17 cellular contexts compared by ENCODE assay signal in the genomic region with DNA sequence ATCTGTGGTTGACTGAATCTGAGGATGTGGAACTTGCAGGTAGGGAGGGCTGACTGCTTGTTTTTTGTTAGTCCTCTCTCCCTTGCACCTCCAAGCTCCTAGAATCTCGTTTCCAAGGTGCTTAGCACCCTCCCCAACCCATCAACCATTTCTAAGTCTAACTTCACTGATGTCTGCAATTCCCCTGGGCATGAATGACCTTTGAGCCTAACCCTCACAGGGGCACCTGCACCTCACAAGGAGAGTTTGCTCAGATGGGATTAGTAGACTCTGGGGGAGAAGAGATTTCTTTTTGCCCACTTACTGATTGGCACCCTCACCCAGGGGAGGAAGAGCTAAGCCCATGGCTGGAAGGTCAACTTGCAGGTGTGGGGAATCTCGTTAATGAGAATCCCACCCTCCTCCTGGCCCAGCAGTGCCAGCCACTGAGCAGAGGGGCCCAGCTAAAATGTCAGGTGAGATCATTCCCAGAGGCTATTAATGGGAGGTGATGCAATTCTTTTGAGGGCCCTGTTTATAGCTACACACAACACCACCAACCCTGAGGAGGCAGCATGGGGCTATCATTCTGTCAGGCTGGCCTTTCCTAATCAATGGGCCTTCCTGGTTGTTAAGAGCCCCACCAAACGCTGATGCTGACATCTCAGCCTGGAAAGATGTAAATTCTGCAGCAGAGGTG.
DNase-seq lines count a peak whose midpoint lies in the region; ATAC-seq, FAIRE-seq and TF ChIP-seq lines count a peak whose summit lies in the region.
"Had no signal": no experiment of that assay in that cellular context is flagged by ENCODE, and none has a peak within 500 bp of the region (broad histone marks: within the 10 kb centered on the region; RNA-seq: fewer than 3 reads in every experiment).

No MANE protein-coding gene starts in this region.

- H3K4me1 ChIP-seq in HepG2 (ENCODE audit: insufficient read depth, low read length) (peaks cover 56% of the 10 kb centered on the region), vagina (peaks cover 21% of the 10 kb centered on the region)

- H3K36me3 ChIP-seq in HepG2 (replicated peaks in 1 of 2; ENCODE audit: control insufficient read depth in 1 of 2, insufficient read depth in 2 of 2, low read length in 2 of 2) (no peaks in the 10 kb centered on the region), vagina (no peaks in the 10 kb centered on the region)

- TF ChIP-seq EP300 in HepG2 (IDR thresholded peaks at IDR 0.05; ENCODE audit: low read depth in 2 of 2, low read length in 2 of 2) (no peak), HepG2 (CRISPR knock-in tag; IDR thresholded peaks at IDR 0.05; ENCODE audit: borderline replicate concordance) (no peak)

- no peak for TF ChIP-seq RAD21 in HepG2 (CRISPR knock-in tag; IDR thresholded peaks at IDR 0.05)

- ATAC-seq in Right ventricle myocardium inferior = peak; percentile 77
- peak; percentile 40; the same call in 2 of the 3 replicates for ATAC-seq in HepG2
- ATAC-seq: PC-3; stimulated activated naive CD8-positive, alpha-beta T cell treated with anti-CD3 and anti-CD28 coated beads, Interleukin-15, Interleukin-2, amounts not matched to agents 100 U/mL and 50 U/mL, for 24 hours; T-helper 17 cell had no signal

- BruUV-seq in HepG2 (replicated peaks; lab: Mats Ljungman, UMichigan) = no TSS peak

- in situ Hi-C loops in HepG2 (cut with HindIII; ENCODE audit: extremely low pct_ligation_motif_present, low pct_unique_long_range_greater_than_20kb) = no loop called here

- H3K9ac ChIP-seq in HepG2 (ENCODE audit: insufficient read depth, low read depth, low read length) = no peak overlapping the region

- H3K4me3 ChIP-seq in HepG2 (replicated peaks in 1 of 3; ENCODE audit: insufficient read depth in 1 of 3, low read depth in 2 of 3, low read length in 3 of 3) = no peak overlapping the region
- no peak overlapping the region for H3K4me3 ChIP-seq in vagina
- H3K4me3 ChIP-seq: mucosa of descending colon had no signal

- no peaks in the 10 kb centered on the region for H3K79me2 ChIP-seq in HepG2 (ENCODE audit: insufficient read depth, low read length)

- FAIRE-seq in HepG2 (lab: Jason Lieb, UNC) = no peak
- FAIRE-seq: GM18507 had no signal

- TF ChIP-seq CTCF in HepG2 (CRISPR knock-in tag; IDR thresholded peaks at IDR 0.05) (no peak), vagina (IDR thresholded peaks at IDR 0.05) (no peak)

- H3K9me3 ChIP-seq in HepG2 (ENCODE audit: low read length) = no peaks in the 10 kb centered on the region
- no peaks in the 10 kb centered on the region for H3K9me3 ChIP-seq in vagina
- H3K9me3 ChIP-seq: mucosa of descending colon had no signal

- intact Hi-C loops in Right ventricle myocardium inferior (cut with DNase I) = loop anchor here (5.0 kb wide), 1 partner anchor 132 kb away; a partner anchor contains a TSS
- intact Hi-C loops in cardiac septum (cut with DNase I) = loop anchor here (5.0 kb wide), 1 partner anchor 132 kb away; a partner anchor contains a TSS
- intact Hi-C loops in HepG2 (cut with micrococcal nuclease; ENCODE audit: unreplicated experiment) = no loop called here
- intact Hi-C loops in vagina (cut with DNase I) = no loop called here

- DNase-seq in Right ventricle myocardium inferior (ENCODE audit: missing footprints) (no peak), cardiac septum (ENCODE audit: low spot score) (no peak), HepG2 (ENCODE audit: low spot score) (no peak), vagina (ENCODE audit: extremely low spot score in 2 of 2) (no peak), mucosa of gallbladder (ENCODE audit: low spot score) (no peak), pons (ENCODE audit: low spot score) (no peak), NCI-H524 (lab: John Stamatoyannopoulos, UW) (no peak)
- DNase-seq: AML-193; effector CD8-positive, alpha-beta T cell; mucosa of descending colon; NCI-H1694; retina; stimulated activated naive CD8-positive, alpha-beta T cell treated with anti-CD3 and anti-CD28 coated beads, Interleukin-15, Interleukin-2, amounts not matched to agents 100 U/mL and 50 U/mL, for 24 hours; T-helper 17 cell had no signal

- TF ChIP-seq POLR2A in HepG2 (IDR thresholded peaks at IDR 0.05; ENCODE audit: insufficient read depth in 1 of 2, low read depth in 2 of 2, low read length in 2 of 2) (no peak), vagina (IDR thresholded peaks at IDR 0.05) (no peak)

- no peak overlapping the region for H2AFZ ChIP-seq in HepG2 (ENCODE audit: low read length)

- POLR2A ChIA-PET in HepG2 (lab: Yijun Ruan, JAX) = no interaction called here

- H3K27ac ChIP-seq in angular gyrus (ENCODE audit: low read depth, low read length) (peak overlapping the region; percentile 7), HepG2 (ENCODE audit: extremely low read length, insufficient read depth, low read length) (no peak overlapping the region), vagina (peak overlapping the region; percentile 41)

- 0% methylated on average over 2 of the region's 3 CpGs for WGBS in HepG2 (ENCODE audit: low lambda C conversion rate)

- no peaks in the 10 kb centered on the region for H4K20me1 ChIP-seq in HepG2 (ENCODE audit: insufficient read depth, low read length)

- CTCF ChIA-PET in HepG2 (lab: Yijun Ruan, JAX; ENCODE audit: low intra/inter-chr PET ratio, low total read pairs) = no interaction called here

- peaks cover 0 to 2% of the 10 kb centered on the region in 2 experiments; a peak in 3 of 5 replicates for H3K27me3 ChIP-seq in HepG2 (ENCODE audit: control insufficient read depth in 1 of 2, insufficient read depth in 2 of 2, low read length in 2 of 2)
- H3K27me3 ChIP-seq in vagina = no peaks in the 10 kb centered on the region

- H3K4me2 ChIP-seq in HepG2 (ENCODE audit: low read depth, low read length) = peak overlapping the region; percentile 24; the same call in 1 of the 2 replicates

TF ChIP-seq in HepG2, 621 proteins besides CTCF, POLR2A, EP300 and RAD21:
- TF ChIP-seq CEBPB (IDR thresholded peaks at IDR 0.05; ENCODE audit: borderline replicate concordance, low read depth, low read length) (peak; percentile 73; the same call in 1 of the 2 replicates), MZF1 (CRISPR knock-in tag; IDR thresholded peaks at IDR 0.05; ENCODE audit: borderline replicate concordance) (no peak), ZFX (CRISPR knock-in tag; IDR thresholded peaks at IDR 0.05; ENCODE audit: low read depth) (0 out of 2 replicates have a peak, but pooled peaks have one; percentile 18), KDM4B (CRISPR knock-in tag; IDR thresholded peaks at IDR 0.05) (no peak), ATF7 (IDR thresholded peaks at IDR 0.05) (no peak), ATF7 (CRISPR knock-in tag; IDR thresholded peaks at IDR 0.05) (no peak), CEBPG (CRISPR knock-in tag; IDR thresholded peaks at IDR 0.05) (peak; percentile 34; the same call in 1 of the 2 replicates), KMT2A (CRISPR knock-in tag; IDR thresholded peaks at IDR 0.05) (no peak)
- TF ChIP-seq, protein P1, sequence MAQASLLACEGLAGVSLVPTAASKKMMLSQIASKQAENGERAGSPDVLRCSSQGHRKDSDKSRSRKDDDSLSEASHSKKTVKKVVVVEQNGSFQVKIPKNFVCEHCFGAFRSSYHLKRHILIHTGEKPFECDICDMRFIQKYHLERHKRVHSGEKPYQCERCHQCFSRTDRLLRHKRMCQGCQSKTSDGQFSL (CRISPR knock-in tag; IDR thresholded peaks at IDR 0.05) = no peak
- TF ChIP-seq, protein P2, sequence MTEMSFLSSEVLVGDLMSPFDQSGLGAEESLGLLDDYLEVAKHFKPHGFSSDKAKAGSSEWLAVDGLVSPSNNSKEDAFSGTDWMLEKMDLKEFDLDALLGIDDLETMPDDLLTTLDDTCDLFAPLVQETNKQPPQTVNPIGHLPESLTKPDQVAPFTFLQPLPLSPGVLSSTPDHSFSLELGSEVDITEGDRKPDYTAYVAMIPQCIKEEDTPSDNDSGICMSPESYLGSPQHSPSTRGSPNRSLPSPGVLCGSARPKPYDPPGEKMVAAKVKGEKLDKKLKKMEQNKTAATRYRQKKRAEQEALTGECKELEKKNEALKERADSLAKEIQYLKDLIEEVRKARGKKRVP (CRISPR knock-in tag; IDR thresholded peaks at IDR 0.05) = peak in 1 of 2 experiments; percentile 41; a peak in 1 of 4 replicates

Comparison
In these comparisons a context has a peak if more than half of its experiments do, and no peak if none do; other contexts are left out.
1. intact Hi-C loops: an anchor here in Right ventricle myocardium inferior (5.0 kb wide) and cardiac septum (5.0 kb wide); none called in HepG2 and vagina.